28 cellular contexts compared by ENCODE assay signal in genomic region chr6:41530476-41530875, GRCh38.
"Had no signal": no experiment of that assay in that cellular context is flagged by ENCODE, and none has a peak within 500 bp of the region (broad histone marks: within the 10 kb centered on the region; RNA-seq: fewer than 3 reads in every experiment).

No MANE protein-coding gene starts in this region.

- H3K27me3 ChIP-seq: testis, tibial nerve, vagina had no signal

- H3K4me1 ChIP-seq: psoas muscle had no signal

- H3K9me3 ChIP-seq: gastroesophageal sphincter, left ventricle myocardium inferior, lower lobe of right lung, neutrophil, psoas muscle, spleen, testis, tibial nerve, upper lobe of right lung, vagina had no signal

- FAIRE-seq: endometrium, keratinocyte had no signal

- H3K27me3 Mint-ChIP-seq: stimulated activated memory B cell treated with anti-CD40 and anti-IgM and Interleukin-4, amounts not matched to agents 10 μg/mL and 1 μg/mL and 100 μg/mL, for 72 hours had no signal

- ATAC-seq: esophagus mucosa; gastroesophageal sphincter; left cardiac atrium; lower lobe of right lung; psoas muscle; sciatic nerve; stimulated activated memory B cell treated with anti-CD40 and anti-IgM and Interleukin-4, amounts not matched to agents 10 μg/mL and 1 μg/mL and 100 μg/mL, for 72 hours; upper lobe of right lung had no signal

- H3K4me3 Mint-ChIP-seq: nephron progenitor cell; stimulated activated memory B cell treated with anti-CD40 and anti-IgM and Interleukin-4, amounts not matched to agents 10 μg/mL and 1 μg/mL and 100 μg/mL, for 72 hours; stimulated activated naive CD8-positive, alpha-beta T cell treated with anti-CD3 and anti-CD28 coated beads, Interleukin-15, Interleukin-2, amounts not matched to agents 100 ng/mL and 50 ng/mL, for 24 hours had no signal

- DNase-seq: cortex of kidney; dorsolateral prefrontal cortex; effector CD8-positive, alpha-beta T cell; immature natural killer cell; left cardiac atrium; left ventricle myocardium inferior; lower lobe of right lung; mesenchymal stem cell; midbrain; nephron progenitor cell; psoas muscle; retina; spleen; stimulated activated CD4-positive, alpha-beta T cell treated with anti-CD3 and anti-CD28 coated beads, Interleukin-15, amount 100 ng/mL, for 24 hours; stimulated activated CD4-positive, alpha-beta T cell treated with anti-CD3 and anti-CD28 coated beads, Interleukin-1b, Interleukin-23, amount 100 ng/mL, for 48 hours; stimulated activated CD4-positive, alpha-beta T cell treated with anti-CD3 and anti-CD28 coated beads, Interleukin-4, amount 100 ng/mL, for 24 hours; testis; upper lobe of right lung had no signal

- H3K36me3 ChIP-seq: gastroesophageal sphincter, left ventricle myocardium inferior, lower lobe of right lung, neutrophil, spleen, tibial nerve, upper lobe of right lung, vagina had no signal

- H3K27ac Mint-ChIP-seq: nephron progenitor cell had no signal

- H3K27ac ChIP-seq: dorsolateral prefrontal cortex, gastroesophageal sphincter, left ventricle myocardium inferior, lower lobe of right lung, neutrophil, psoas muscle, spleen, testis, tibial nerve, upper lobe of right lung, vagina had no signal

- H3K9me3 Mint-ChIP-seq: nephron progenitor cell; stimulated activated memory B cell treated with anti-CD40 and anti-IgM and Interleukin-4, amounts not matched to agents 10 μg/mL and 1 μg/mL and 100 μg/mL, for 72 hours; stimulated activated naive CD8-positive, alpha-beta T cell treated with anti-CD3 and anti-CD28 coated beads, Interleukin-15, Interleukin-2, amounts not matched to agents 100 ng/mL and 50 ng/mL, for 24 hours had no signal

- H3K4me3 ChIP-seq: dorsolateral prefrontal cortex, gastroesophageal sphincter, left ventricle myocardium inferior, lower lobe of right lung, psoas muscle, spleen, testis, tibial nerve, upper lobe of right lung, vagina had no signal

- H3K36me3 Mint-ChIP-seq: immature natural killer cell; stimulated activated memory B cell treated with anti-CD40 and anti-IgM and Interleukin-4, amounts not matched to agents 10 μg/mL and 1 μg/mL and 100 μg/mL, for 72 hours had no signal
